21 cellular contexts compared by ENCODE assay signal in the genomic region with DNA sequence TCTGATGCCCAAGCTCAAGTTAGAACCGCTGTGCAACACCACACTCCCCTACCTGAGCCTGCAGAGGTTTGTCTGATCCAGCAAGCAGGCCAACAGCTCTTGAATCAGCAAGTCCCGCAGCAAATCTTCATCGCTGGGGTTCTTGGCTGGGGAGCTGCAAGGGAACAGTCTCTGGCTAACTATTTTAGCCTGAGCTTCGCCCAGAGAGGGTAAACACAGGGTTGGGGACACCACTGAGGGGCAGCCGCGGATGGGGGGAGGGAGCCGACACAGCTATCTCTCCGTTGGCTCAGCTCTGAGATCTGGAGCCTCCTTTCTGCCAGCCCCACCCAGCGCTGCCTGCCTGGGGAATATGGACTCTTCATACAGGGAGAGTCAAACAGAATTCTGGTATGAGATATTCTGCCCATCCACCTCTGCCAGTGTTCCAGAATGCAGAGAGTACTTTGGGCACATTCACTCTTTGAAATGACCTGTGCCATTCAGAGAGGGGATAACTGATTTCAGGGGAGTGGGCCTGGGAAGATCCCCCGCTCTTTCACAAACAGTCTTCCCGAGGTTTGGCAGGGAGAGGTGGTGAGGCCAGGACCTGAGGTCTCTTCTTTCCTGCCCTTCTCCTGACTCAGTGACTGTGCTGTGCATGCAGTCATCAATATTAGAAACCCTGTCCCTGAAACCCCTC. TPM values are rescaled to one million over a fixed set of nuclear protein-coding genes. Genes with fewer than 3 reads are reported as not detected.
DNase-seq lines count a peak whose midpoint lies in the region; ATAC-seq and TF ChIP-seq lines count a peak whose summit lies in the region.
"Had no signal": no experiment of that assay in that cellular context is flagged by ENCODE, and none has a peak within 500 bp of the region (broad histone marks: within the 10 kb centered on the region; RNA-seq: fewer than 3 reads in every experiment).

No MANE protein-coding gene starts in this region.

- no peak overlapping the region; the same call in 1 of the 2 replicates for H3K27ac ChIP-seq in HCT116 (ENCODE audit: low read depth, low read length)
- H3K27ac ChIP-seq: ascending aorta, right atrium auricular region, vagina had no signal

- H3K4me1 ChIP-seq in HCT116 (ENCODE audit: control insufficient read depth in 1 of 2, insufficient read depth in 2 of 2, low read length in 2 of 2): peaks cover 11 to 26% of the 10 kb centered on the region in 2 experiments
- H3K4me1 ChIP-seq: ascending aorta, right atrium auricular region, vagina had no signal

- DNase-seq in HCT116 (ENCODE audit: low read depth, low spot score): no peak
- peak; percentile 7 for DNase-seq in RPMI8226
- DNase-seq in glutamatergic neuron: peak; percentile 46
- peak; percentile 12 for DNase-seq in retina
- DNase-seq in SIG-M5 treated with dmso at 0.1 percent for 504 hours (lab: John Stamatoyannopoulos, UW; ENCODE audit: unreplicated experiment): no peak
- no peak for DNase-seq in activated CD8-positive, alpha-beta T cell treated with anti-CD3 and anti-CD28 coated beads for 36 hours
- DNase-seq: activated effector memory CD4-positive, alpha-beta T cell treated with Interleukin-2 at 50 U/mL for 16 hours; CD4-positive, alpha-beta T cell; GF-D8; Kasumi-1; NCI-H1694; NCI-H524; SHP77 treated with DMSO at 0.1 percent for 48 hours had no signal

- H3K4me2 ChIP-seq in HCT116 (ENCODE audit: low read length): peak overlapping the region; percentile 66

- RAD21 ChIA-PET in HCT116 (lab: Charles Lee; ENCODE audit: low non-redundant PET in 1 of 2, low total read pairs in 2 of 2, uncharacterized antibody in 2 of 2, unreplicated experiment in 2 of 2): interaction anchor here in 1 of 2 experiments (1.8 kb wide), 1 partner anchor 72 kb away, joined by 4 read pairs; no protein-coding TSS in a partner anchor

- H3K4me3 Mint-ChIP-seq in glutamatergic neuron (ENCODE audit: unreplicated experiment): peak overlapping the region; percentile 49
- no peak overlapping the region for H3K4me3 Mint-ChIP-seq in activated CD8-positive, alpha-beta T cell treated with anti-CD3 and anti-CD28 coated beads for 36 hours
- H3K4me3 Mint-ChIP-seq: CD4-positive, alpha-beta T cell; stimulated activated memory B cell treated with anti-CD40 and anti-IgM and Interleukin-4, amounts not matched to agents 10 μg/mL and 1 μg/mL and 100 μg/mL, for 72 hours had no signal

- peak overlapping the region in 1 of 2 experiments; percentile 10; a peak in 2 of 4 replicates for H3K4me3 ChIP-seq in HCT116 (replicated peaks in 1 of 2; ENCODE audit: low read depth in 1 of 2, low read length in 2 of 2)
- H3K4me3 ChIP-seq: ascending aorta, right atrium auricular region, vagina had no signal

- TF ChIP-seq CTCF in HCT116 (IDR thresholded peaks at IDR 0.05 in 2 of 3, conservative IDR thresholded peaks at IDR 0.05 in 1 of 3; ENCODE audit: borderline replicate concordance in 1 of 3, insufficient read depth in 1 of 3, low read depth in 2 of 3, low read length in 2 of 3): no peak
- TF ChIP-seq CTCF in glutamatergic neuron (IDR thresholded peaks at IDR 0.05; ENCODE audit: partially characterized antibody, unreplicated experiment): no peak
- no peak for TF ChIP-seq CTCF in activated CD8-positive, alpha-beta T cell treated with anti-CD3 and anti-CD28 coated beads for 36 hours (IDR thresholded peaks at IDR 0.05)

- H3K9ac ChIP-seq in HCT116 (ENCODE audit: low read length): peak overlapping the region; percentile 8; the same call in 1 of the 2 replicates

- peak overlapping the region; percentile 77 for H2AFZ ChIP-seq in HCT116 (ENCODE audit: low read depth, low read length, poor library complexity, severe bottlenecking)

- intact Hi-C loops in HCT116 (cut with micrococcal nuclease): no loop called here
- intact Hi-C loops in activated CD8-positive, alpha-beta T cell treated with anti-CD3 and anti-CD28 coated beads for 36 hours (cut with micrococcal nuclease): loop anchor here (10.0 kb wide), 1 partner anchor 74 kb away; no protein-coding TSS in a partner anchor

- peak; percentile 44 for ATAC-seq in HCT116
- ATAC-seq in HG03196 (IDR thresholded peaks at IDR 0.05; ENCODE audit: unreplicated experiment): no peak
- ATAC-seq in activated CD8-positive, alpha-beta T cell treated with anti-CD3 and anti-CD28 coated beads for 36 hours: no peak
- ATAC-seq: stimulated activated memory B cell treated with anti-CD40 and anti-IgM and Interleukin-4, amounts not matched to agents 10 μg/mL and 1 μg/mL and 100 μg/mL, for 72 hours had no signal

- H4K20me1 ChIP-seq in HCT116 (ENCODE audit: insufficient read depth): no peaks in the 10 kb centered on the region

- no TSS peak for BruUV-seq in HCT116 (replicated peaks; lab: Mats Ljungman, UMichigan)

- no peak for TF ChIP-seq POLR2A in HCT116 (IDR thresholded peaks at IDR 0.05; ENCODE audit: borderline replicate concordance, extremely low read depth, insufficient read depth, insufficient read length)

- H3K4me1 Mint-ChIP-seq in glutamatergic neuron (ENCODE audit: low read depth, unreplicated experiment): peaks cover 9% of the 10 kb centered on the region
- no peaks in the 10 kb centered on the region for H3K4me1 Mint-ChIP-seq in activated CD8-positive, alpha-beta T cell treated with anti-CD3 and anti-CD28 coated beads for 36 hours (ENCODE audit: low read depth)
- H3K4me1 Mint-ChIP-seq: stimulated activated memory B cell treated with anti-CD40 and anti-IgM and Interleukin-4, amounts not matched to agents 10 μg/mL and 1 μg/mL and 100 μg/mL, for 72 hours had no signal

- CTCF ChIA-PET in HCT116 (lab: Charles Lee): interaction anchor here (3.3 kb wide), 1 partner anchor 72 kb away, joined by 20 read pairs; no protein-coding TSS in a partner anchor
- CTCF ChIA-PET in activated CD8-positive, alpha-beta T cell treated with anti-CD3 and anti-CD28 coated beads for 36 hours (lab: Charles Lee): interaction anchor here (1.1 to 2.3 kb wide), 4 partner anchors 71 to 325 kb away, joined by 3 to 8 read pairs (median 4); no protein-coding TSS in a partner anchor

- POLR2A ChIA-PET in HCT116 (lab: Charles Lee): interaction anchor here (0.9 to 3.8 kb wide), 5 partner anchors 10 to 77 kb away, joined by 3 to 17 read pairs (median 3); a partner anchor contains a TSS
- POLR2A ChIA-PET in activated CD8-positive, alpha-beta T cell treated with anti-CD3 and anti-CD28 coated beads for 36 hours (lab: Charles Lee): no interaction called here

- H3K9me2 ChIP-seq in HCT116 (ENCODE audit: insufficient read depth): no peaks in the 10 kb centered on the region

- no peaks in the 10 kb centered on the region for H3K9me3 ChIP-seq in HCT116 (ENCODE audit: control insufficient read depth in 1 of 2, insufficient read depth in 1 of 2, low read depth in 1 of 2, low read length in 2 of 2)
- H3K9me3 ChIP-seq: ascending aorta, right atrium auricular region, vagina had no signal

- H3K79me2 ChIP-seq in HCT116 (ENCODE audit: insufficient read depth, low read length): no peaks in the 10 kb centered on the region

- H3K9me3 Mint-ChIP-seq in glutamatergic neuron (ENCODE audit: unreplicated experiment): no peaks in the 10 kb centered on the region
- no peaks in the 10 kb centered on the region for H3K9me3 Mint-ChIP-seq in activated CD8-positive, alpha-beta T cell treated with anti-CD3 and anti-CD28 coated beads for 36 hours
- H3K9me3 Mint-ChIP-seq: CD4-positive, alpha-beta T cell; stimulated activated memory B cell treated with anti-CD40 and anti-IgM and Interleukin-4, amounts not matched to agents 10 μg/mL and 1 μg/mL and 100 μg/mL, for 72 hours had no signal

- no peaks in the 10 kb centered on the region for H3K27me3 ChIP-seq in HCT116 (ENCODE audit: insufficient read depth, low read length)
- H3K27me3 ChIP-seq: ascending aorta, right atrium auricular region, vagina had no signal

- peak overlapping the region; percentile 17 for H3K27ac Mint-ChIP-seq in glutamatergic neuron (ENCODE audit: unreplicated experiment)
- no peak overlapping the region for H3K27ac Mint-ChIP-seq in activated CD8-positive, alpha-beta T cell treated with anti-CD3 and anti-CD28 coated beads for 36 hours
- H3K27ac Mint-ChIP-seq: CD4-positive, alpha-beta T cell; stimulated activated memory B cell treated with anti-CD40 and anti-IgM and Interleukin-4, amounts not matched to agents 10 μg/mL and 1 μg/mL and 100 μg/mL, for 72 hours had no signal

- no peaks in the 10 kb centered on the region for H3K36me3 Mint-ChIP-seq in glutamatergic neuron (ENCODE audit: unreplicated experiment)
- no peaks in the 10 kb centered on the region for H3K36me3 Mint-ChIP-seq in activated CD8-positive, alpha-beta T cell treated with anti-CD3 and anti-CD28 coated beads for 36 hours (ENCODE audit: low read depth)
- H3K36me3 Mint-ChIP-seq: stimulated activated memory B cell treated with anti-CD40 and anti-IgM and Interleukin-4, amounts not matched to agents 10 μg/mL and 1 μg/mL and 100 μg/mL, for 72 hours had no signal

- H3K36me3 ChIP-seq in HCT116 (ENCODE audit: control insufficient read depth in 1 of 2, insufficient read depth in 2 of 2, low read length in 2 of 2): no peaks in the 10 kb centered on the region
- H3K36me3 ChIP-seq: ascending aorta, right atrium auricular region, vagina had no signal

- H3K27me3 Mint-ChIP-seq in glutamatergic neuron (ENCODE audit: unreplicated experiment): peaks cover 4% of the 10 kb centered on the region
- H3K27me3 Mint-ChIP-seq in activated CD8-positive, alpha-beta T cell treated with anti-CD3 and anti-CD28 coated beads for 36 hours: peaks cover 32% of the 10 kb centered on the region

- TF ChIP-seq RAD21 in HCT116 (IDR thresholded peaks at IDR 0.05; ENCODE audit: low read depth): no peak

TF ChIP-seq in HCT116, 20 proteins besides CTCF, POLR2A, EP300 and RAD21 (continues in another document):
- TF ChIP-seq CBX3 (IDR thresholded peaks at IDR 0.05; ENCODE audit: low read depth) (no peak), SP1 (IDR thresholded peaks at IDR 0.05; ENCODE audit: low read depth) (no peak), FOSL1 (IDR thresholded peaks at IDR 0.05; ENCODE audit: low read depth) (no peak), POLR2AphosphoS5 (IDR thresholded peaks at IDR 0.05; ENCODE audit: low read depth, low read length) (no peak), ZFX (IDR thresholded peaks at IDR 0.05) (no peak)

RNA-seq across cellular contexts. Expression of a gene that starts 7.4 kb away (rescaled TPM):
- total RNA-seq in HCT116 (2021; ENCODE audit: unreplicated experiment) (not detected), glutamatergic neuron (ENCODE audit: unreplicated experiment) (not detected)
- polyA plus RNA-seq in HCT116 (2012): not detected in 2 replicates
- not detected for total RNA-seq in activated CD8-positive, alpha-beta T cell treated with anti-CD3 and anti-CD28 coated beads for 36 hours
- total RNA-seq: ascending aorta; CD4-positive, alpha-beta T cell; dermis microvascular lymphatic vessel endothelial cell; fibroblast of villous mesenchyme; mononuclear cell; right atrium auricular region; vagina had no signal

RNA-seq across cellular contexts. Expression of a gene that starts 16.3 kb away (rescaled TPM):
- total RNA-seq in HCT116 (2021; ENCODE audit: unreplicated experiment): 178 TPM
- 158 and 161 TPM in 2 replicates for polyA plus RNA-seq in HCT116 (2012)
- total RNA-seq in glutamatergic neuron (ENCODE audit: unreplicated experiment): 143 TPM
- 10 to 100 TPM; 87.5 to 99.7 TPM for total RNA-seq in activated CD8-positive, alpha-beta T cell treated with anti-CD3 and anti-CD28 coated beads for 36 hours

RNA-seq across cellular contexts. Expression of a gene that starts 36.2 kb away (rescaled TPM):
- total RNA-seq in HCT116 (2021; ENCODE audit: unreplicated experiment): 0.91 TPM
- 0.09 and 0.25 TPM in 2 replicates for polyA plus RNA-seq in HCT116 (2012)
- 260 TPM for total RNA-seq in glutamatergic neuron (ENCODE audit: unreplicated experiment)
- under 1 TPM; 0.18 to 0.51 TPM for total RNA-seq in activated CD8-positive, alpha-beta T cell treated with anti-CD3 and anti-CD28 coated beads for 36 hours
- total RNA-seq: ascending aorta; CD4-positive, alpha-beta T cell; right atrium auricular region; vagina had no signal

RNA-seq across cellular contexts. Expression of a gene that starts 52.8 kb away (rescaled TPM):
- total RNA-seq in HCT116 (2021; ENCODE audit: unreplicated experiment) (119 TPM), glutamatergic neuron (ENCODE audit: unreplicated experiment) (76.5 TPM)
- 77.7 and 87.6 TPM in 2 replicates for polyA plus RNA-seq in HCT116 (2012)
- total RNA-seq in activated CD8-positive, alpha-beta T cell treated with anti-CD3 and anti-CD28 coated beads for 36 hours: 10 to 100 TPM; 71.1 to 74.3 TPM

Comparison
In these comparisons a context has a peak if more than half of its experiments do, and no peak if none do; other contexts are left out.
1. DNase-seq: peak in RPMI8226 (single experiment), glutamatergic neuron (single experiment) and retina (single experiment); none in HCT116 (single experiment), SIG-M5 treated with dmso at 0.1 percent for 504 hours (single experiment) and activated CD8-positive, alpha-beta T cell treated with anti-CD3 and anti-CD28 coated beads for 36 hours (single experiment).
2. RNA of a gene that starts 36.2 kb away (total RNA-seq): 260 TPM in glutamatergic neuron (single experiment); 0.91 TPM in HCT116 (single experiment) and 0.18 to 0.51 TPM in activated CD8-positive, alpha-beta T cell treated with anti-CD3 and anti-CD28 coated beads for 36 hours; every median in the first group is over 100 times any median in the second.